ENCODE assay signal across 2 cellular contexts in the genomic region with DNA sequence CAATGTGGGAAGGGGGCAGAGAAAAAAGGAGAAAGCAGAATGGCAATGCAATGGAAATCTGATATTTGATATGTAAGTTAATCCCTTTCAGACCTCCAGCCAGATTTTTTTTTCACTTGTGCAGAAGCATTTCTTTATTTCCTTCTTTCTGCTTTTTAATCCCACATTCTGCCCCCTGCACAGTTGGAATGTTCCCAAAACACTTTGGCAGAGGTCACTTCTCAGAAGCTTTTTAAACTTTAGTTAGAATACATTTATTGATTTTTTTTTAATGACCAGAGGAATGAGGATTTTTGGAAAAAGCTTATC.
TF ChIP-seq lines count a peak whose summit lies in the region.

No MANE protein-coding gene starts in this region.

TF ChIP-seq in SK-N-SH treated with all-trans-retinoic acid at 6 μM for 48 hours, 23 proteins besides CTCF, POLR2A, EP300 and RAD21 (continued from another document):
- TF ChIP-seq, protein P1, sequence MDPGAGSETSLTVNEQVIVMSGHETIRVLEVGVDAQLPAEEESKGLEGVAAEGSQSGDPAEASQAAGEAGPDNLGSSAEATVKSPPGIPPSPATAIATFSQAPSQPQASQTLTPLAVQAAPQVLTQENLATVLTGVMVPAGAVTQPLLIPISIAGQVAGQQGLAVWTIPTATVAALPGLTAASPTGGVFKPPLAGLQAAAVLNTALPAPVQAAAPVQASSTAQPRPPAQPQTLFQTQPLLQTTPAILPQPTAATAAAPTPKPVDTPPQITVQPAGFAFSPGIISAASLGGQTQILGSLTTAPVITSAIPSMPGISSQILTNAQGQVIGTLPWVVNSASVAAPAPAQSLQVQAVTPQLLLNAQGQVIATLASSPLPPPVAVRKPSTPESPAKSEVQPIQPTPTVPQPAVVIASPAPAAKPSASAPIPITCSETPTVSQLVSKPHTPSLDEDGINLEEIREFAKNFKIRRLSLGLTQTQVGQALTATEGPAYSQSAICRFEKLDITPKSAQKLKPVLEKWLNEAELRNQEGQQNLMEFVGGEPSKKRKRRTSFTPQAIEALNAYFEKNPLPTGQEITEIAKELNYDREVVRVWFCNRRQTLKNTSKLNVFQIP (CRISPR knock-in tag; IDR thresholded peaks at IDR 0.05; ENCODE audit: borderline replicate concordance, low read depth), result no peak
- no peak for TF ChIP-seq TOX (CRISPR knock-in tag; IDR thresholded peaks at IDR 0.05; ENCODE audit: borderline replicate concordance)
- TF ChIP-seq, protein P2, sequence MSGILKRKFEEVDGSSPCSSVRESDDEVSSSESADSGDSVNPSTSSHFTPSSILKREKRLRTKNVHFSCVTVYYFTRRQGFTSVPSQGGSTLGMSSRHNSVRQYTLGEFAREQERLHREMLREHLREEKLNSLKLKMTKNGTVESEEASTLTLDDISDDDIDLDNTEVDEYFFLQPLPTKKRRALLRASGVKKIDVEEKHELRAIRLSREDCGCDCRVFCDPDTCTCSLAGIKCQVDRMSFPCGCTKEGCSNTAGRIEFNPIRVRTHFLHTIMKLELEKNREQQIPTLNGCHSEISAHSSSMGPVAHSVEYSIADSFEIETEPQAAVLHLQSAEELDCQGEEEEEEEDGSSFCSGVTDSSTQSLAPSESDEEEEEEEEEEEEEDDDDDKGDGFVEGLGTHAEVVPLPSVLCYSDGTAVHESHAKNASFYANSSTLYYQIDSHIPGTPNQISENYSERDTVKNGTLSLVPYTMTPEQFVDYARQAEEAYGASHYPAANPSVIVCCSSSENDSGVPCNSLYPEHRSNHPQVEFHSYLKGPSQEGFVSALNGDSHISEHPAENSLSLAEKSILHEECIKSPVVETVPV (CRISPR knock-in tag; IDR thresholded peaks at IDR 0.05), result no peak
- no peak for TF ChIP-seq ZC3H10 (CRISPR knock-in tag; IDR thresholded peaks at IDR 0.05)
- no peak for TF ChIP-seq ZFP30 (CRISPR knock-in tag; IDR thresholded peaks at IDR 0.05)

TF ChIP-seq in SK-N-SH, 30 proteins besides CTCF, POLR2A, EP300 and RAD21 (continued from another document):
- no peak for TF ChIP-seq RXRA (IDR thresholded peaks at IDR 0.05; ENCODE audit: borderline replicate concordance, low read depth)
- TF ChIP-seq RFX5 (IDR thresholded peaks at IDR 0.05; ENCODE audit: low read length), result no peak
- TF ChIP-seq FOXJ3 (CRISPR knock-in tag; IDR thresholded peaks at IDR 0.05), result no peak
- no peak for TF ChIP-seq MEF2A (IDR thresholded peaks at IDR 0.05; ENCODE audit: borderline replicate concordance, low read depth)
- no peak for TF ChIP-seq ELF1 (IDR thresholded peaks at IDR 0.05)
- TF ChIP-seq NFIC (IDR thresholded peaks at IDR 0.05; ENCODE audit: borderline replicate concordance), result no peak
